Comparison of ENCODE assay signal across 16 cellular contexts in genomic region chr5:175133185-175133584, GRCh38.
DNase-seq lines count a peak whose midpoint lies in the region; ATAC-seq, FAIRE-seq and TF ChIP-seq lines count a peak whose summit lies in the region.
"Had no signal": no experiment of that assay in that cellular context is flagged by ENCODE, and none has a peak within 500 bp of the region (broad histone marks: within the 10 kb centered on the region; RNA-seq: fewer than 3 reads in every experiment).

No MANE protein-coding gene starts in this region.

- H3K27ac Mint-ChIP-seq in WTC11 (no peak overlapping the region), immature natural killer cell (no peak overlapping the region)
- H3K27ac Mint-ChIP-seq: T-helper 17 cell had no signal

- H3K9me3 Mint-ChIP-seq in WTC11 = peaks cover 12% of the 10 kb centered on the region
- H3K9me3 Mint-ChIP-seq in immature natural killer cell = peaks cover 0 to 13% (median 2%) of the 10 kb centered on the region in 6 donors

- H3K4me1 Mint-ChIP-seq in WTC11 (peaks cover 24% of the 10 kb centered on the region), immature natural killer cell (no peaks in the 10 kb centered on the region)
- H3K4me1 Mint-ChIP-seq: T-helper 17 cell had no signal

- no peak for FAIRE-seq in D721Med (lab: Jason Lieb, UNC)

- CTCF ChIA-PET in WTC11 (lab: Charles Lee) = no interaction called here

- H3K27me3 Mint-ChIP-seq in WTC11 (ENCODE audit: low read depth) = no peaks in the 10 kb centered on the region; the same call in 1 of the 2 replicates
- H3K27me3 Mint-ChIP-seq in immature natural killer cell (ENCODE audit: low read depth in 3 of 3) = peaks cover 0 to 3% (median 0%) of the 10 kb centered on the region in 3 donors
- H3K27me3 Mint-ChIP-seq: T-helper 17 cell had no signal

- ATAC-seq in WTC11 (peak; percentile 40), GM18511 (IDR thresholded peaks at IDR 0.05; ENCODE audit: unreplicated experiment) (no peak)
- ATAC-seq: Right ventricle myocardium inferior, T-helper 17 cell had no signal

- H3K4me3 Mint-ChIP-seq in WTC11 (no peak overlapping the region), immature natural killer cell (no peak overlapping the region)
- H3K4me3 Mint-ChIP-seq: T-helper 17 cell had no signal

- POLR2A ChIA-PET in WTC11 (lab: Charles Lee) = no interaction called here

- DNase-seq in DMS 273 (lab: John Stamatoyannopoulos, UW; ENCODE audit: unreplicated experiment) = peak; percentile 36
- no peak for DNase-seq in DMS 273 treated with DMSO at 0.1 percent for 48 hours (lab: John Stamatoyannopoulos, UW)
- DNase-seq in D721Med (ENCODE audit: insufficient read length, low spot score) = no peak
- no peak for DNase-seq in WTC11 (ENCODE audit: low spot score)
- DNase-seq in left kidney (ENCODE audit: low read depth, low spot score) = peak; percentile 36
- no peak for DNase-seq in AG20443 (ENCODE audit: low spot score)
- DNase-seq in immature natural killer cell = no peak
- DNase-seq: AML-193, H7, NCI-H1092, NCI-H2171 treated with DMSO at 0.1 percent for 48 hours, NCI-H526, PC-9, T-helper 17 cell had no signal

- TF ChIP-seq CTCF in D721Med (IDR thresholded peaks at IDR 0.05; ENCODE audit: insufficient read depth, missing control alignments) = peak; percentile 42
- no peak for TF ChIP-seq CTCF in WTC11 (IDR thresholded peaks at IDR 0.05)

- H3K36me3 Mint-ChIP-seq in WTC11 (peaks cover 8% of the 10 kb centered on the region; the same call in 1 of the 2 replicates), immature natural killer cell (no peaks in the 10 kb centered on the region)

TF ChIP-seq in WTC11, 78 proteins besides CTCF, POLR2A, EP300 and RAD21:
- TF ChIP-seq ELF4 (CRISPR knock-in tag; IDR thresholded peaks at IDR 0.05; ENCODE audit: low read depth) (no peak), OVOL2 (CRISPR knock-in tag; IDR thresholded peaks at IDR 0.05; ENCODE audit: borderline replicate concordance) (no peak), ZNF671 (CRISPR knock-in tag; IDR thresholded peaks at IDR 0.05) (no peak), ESRRA (CRISPR knock-in tag; IDR thresholded peaks at IDR 0.05; ENCODE audit: borderline replicate concordance) (no peak), ZNF121 (CRISPR knock-in tag; IDR thresholded peaks at IDR 0.05) (no peak), JAZF1 (CRISPR knock-in tag; IDR thresholded peaks at IDR 0.05) (no peak), IRF2 (CRISPR knock-in tag; IDR thresholded peaks at IDR 0.05; ENCODE audit: borderline replicate concordance, low read depth) (no peak), GTF2I (CRISPR knock-in tag; conservative IDR thresholded peaks at IDR 0.05) (no peak), JUN (CRISPR knock-in tag; IDR thresholded peaks at IDR 0.05) (no peak), ETV6 (CRISPR knock-in tag; IDR thresholded peaks at IDR 0.05) (no peak), SMAD3 (CRISPR knock-in tag; IDR thresholded peaks at IDR 0.05; ENCODE audit: borderline replicate concordance) (no peak), RORB (CRISPR knock-in tag; IDR thresholded peaks at IDR 0.05) (no peak), ZNF219 (CRISPR knock-in tag; IDR thresholded peaks at IDR 0.05; ENCODE audit: borderline replicate concordance) (no peak)
- TF ChIP-seq, protein P1, sequence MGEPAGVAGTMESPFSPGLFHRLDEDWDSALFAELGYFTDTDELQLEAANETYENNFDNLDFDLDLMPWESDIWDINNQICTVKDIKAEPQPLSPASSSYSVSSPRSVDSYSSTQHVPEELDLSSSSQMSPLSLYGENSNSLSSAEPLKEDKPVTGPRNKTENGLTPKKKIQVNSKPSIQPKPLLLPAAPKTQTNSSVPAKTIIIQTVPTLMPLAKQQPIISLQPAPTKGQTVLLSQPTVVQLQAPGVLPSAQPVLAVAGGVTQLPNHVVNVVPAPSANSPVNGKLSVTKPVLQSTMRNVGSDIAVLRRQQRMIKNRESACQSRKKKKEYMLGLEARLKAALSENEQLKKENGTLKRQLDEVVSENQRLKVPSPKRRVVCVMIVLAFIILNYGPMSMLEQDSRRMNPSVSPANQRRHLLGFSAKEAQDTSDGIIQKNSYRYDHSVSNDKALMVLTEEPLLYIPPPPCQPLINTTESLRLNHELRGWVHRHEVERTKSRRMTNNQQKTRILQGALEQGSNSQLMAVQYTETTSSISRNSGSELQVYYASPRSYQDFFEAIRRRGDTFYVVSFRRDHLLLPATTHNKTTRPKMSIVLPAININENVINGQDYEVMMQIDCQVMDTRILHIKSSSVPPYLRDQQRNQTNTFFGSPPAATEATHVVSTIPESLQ (CRISPR knock-in tag; IDR thresholded peaks at IDR 0.05) = no peak
- TF ChIP-seq, protein P2, sequence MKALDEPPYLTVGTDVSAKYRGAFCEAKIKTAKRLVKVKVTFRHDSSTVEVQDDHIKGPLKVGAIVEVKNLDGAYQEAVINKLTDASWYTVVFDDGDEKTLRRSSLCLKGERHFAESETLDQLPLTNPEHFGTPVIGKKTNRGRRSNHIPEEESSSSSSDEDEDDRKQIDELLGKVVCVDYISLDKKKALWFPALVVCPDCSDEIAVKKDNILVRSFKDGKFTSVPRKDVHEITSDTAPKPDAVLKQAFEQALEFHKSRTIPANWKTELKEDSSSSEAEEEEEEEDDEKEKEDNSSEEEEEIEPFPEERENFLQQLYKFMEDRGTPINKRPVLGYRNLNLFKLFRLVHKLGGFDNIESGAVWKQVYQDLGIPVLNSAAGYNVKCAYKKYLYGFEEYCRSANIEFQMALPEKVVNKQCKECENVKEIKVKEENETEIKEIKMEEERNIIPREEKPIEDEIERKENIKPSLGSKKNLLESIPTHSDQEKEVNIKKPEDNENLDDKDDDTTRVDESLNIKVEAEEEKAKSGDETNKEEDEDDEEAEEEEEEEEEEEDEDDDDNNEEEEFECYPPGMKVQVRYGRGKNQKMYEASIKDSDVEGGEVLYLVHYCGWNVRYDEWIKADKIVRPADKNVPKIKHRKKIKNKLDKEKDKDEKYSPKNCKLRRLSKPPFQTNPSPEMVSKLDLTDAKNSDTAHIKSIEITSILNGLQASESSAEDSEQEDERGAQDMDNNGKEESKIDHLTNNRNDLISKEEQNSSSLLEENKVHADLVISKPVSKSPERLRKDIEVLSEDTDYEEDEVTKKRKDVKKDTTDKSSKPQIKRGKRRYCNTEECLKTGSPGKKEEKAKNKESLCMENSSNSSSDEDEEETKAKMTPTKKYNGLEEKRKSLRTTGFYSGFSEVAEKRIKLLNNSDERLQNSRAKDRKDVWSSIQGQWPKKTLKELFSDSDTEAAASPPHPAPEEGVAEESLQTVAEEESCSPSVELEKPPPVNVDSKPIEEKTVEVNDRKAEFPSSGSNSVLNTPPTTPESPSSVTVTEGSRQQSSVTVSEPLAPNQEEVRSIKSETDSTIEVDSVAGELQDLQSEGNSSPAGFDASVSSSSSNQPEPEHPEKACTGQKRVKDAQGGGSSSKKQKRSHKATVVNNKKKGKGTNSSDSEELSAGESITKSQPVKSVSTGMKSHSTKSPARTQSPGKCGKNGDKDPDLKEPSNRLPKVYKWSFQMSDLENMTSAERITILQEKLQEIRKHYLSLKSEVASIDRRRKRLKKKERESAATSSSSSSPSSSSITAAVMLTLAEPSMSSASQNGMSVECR (CRISPR knock-in tag; IDR thresholded peaks at IDR 0.05; ENCODE audit: borderline replicate concordance) = no peak

Comparison
In these comparisons a context has a peak if more than half of its experiments do, and no peak if none do; other contexts are left out.
1. DNase-seq: peak in DMS 273 (single experiment) and left kidney (single experiment); none in DMS 273 treated with DMSO at 0.1 percent for 48 hours (single experiment), D721Med (single experiment), WTC11 (single experiment), AG20443 (single experiment) and immature natural killer cell (0 of 3).